In genomic region chr7:137656227-137656849, GRCh38 we compare ENCODE assay signal across 8 cellular contexts.
A peak's percentile ranks its signal among the peaks of the same experiment; 100 is the strongest.
DNase-seq lines count a peak whose midpoint lies in the region; ATAC-seq and TF ChIP-seq lines count a peak whose summit lies in the region.

No MANE protein-coding gene starts in this region.

- TF ChIP-seq CTCF in DND-41 (IDR thresholded peaks at IDR 0.05; ENCODE audit: borderline replicate concordance, extremely low read depth, low read length, poor library complexity, severe bottlenecking) (peak; percentile 77), RWPE1 (conservative IDR thresholded peaks at IDR 0.05; ENCODE audit: low read depth) (peak; percentile 92), parathyroid adenoma (IDR thresholded peaks at IDR 0.05) (peak; percentile 85)

- CTCF ChIA-PET in RWPE1 (lab: Yijun Ruan, JAX): interaction anchor here (1.0 to 1.5 kb wide), 3 partner anchors 11 to 244 kb away, joined by 3 to 5 read pairs (median 4); no protein-coding TSS in a partner anchor

- H3K27ac ChIP-seq in DND-41 (ENCODE audit: low read length): no peak overlapping the region
- H3K27ac ChIP-seq in RWPE1: no peak overlapping the region
- H3K27ac ChIP-seq in parathyroid adenoma: no peak overlapping the region
- peak overlapping the region in 1 of 2 donors; percentile 60 for H3K27ac ChIP-seq in aorta (ENCODE audit: low read depth in 1 of 2, low read length in 2 of 2)

- H4K20me1 ChIP-seq in DND-41 (ENCODE audit: insufficient read depth, low read length): no peaks in the 10 kb centered on the region

- peaks cover 12% of the 10 kb centered on the region for H3K27me3 ChIP-seq in DND-41 (ENCODE audit: insufficient read depth, low read length, poor library complexity)
- no peaks in the 10 kb centered on the region for H3K27me3 ChIP-seq in parathyroid adenoma (ENCODE audit: control insufficient read depth, insufficient read depth, low read length)
- H3K27me3 ChIP-seq in aorta (ENCODE audit: control insufficient read depth in 1 of 2, insufficient read depth in 2 of 2, low read length in 1 of 2): no peaks in the 10 kb centered on the region

- no peak overlapping the region for H3K4me2 ChIP-seq in DND-41 (ENCODE audit: insufficient read depth, low read length)
- H3K4me2 ChIP-seq in parathyroid adenoma (ENCODE audit: low read length): no peak overlapping the region

- no peaks in the 10 kb centered on the region for H3K9me3 ChIP-seq in DND-41 (ENCODE audit: insufficient read depth, low read length, severe bottlenecking)
- no peaks in the 10 kb centered on the region for H3K9me3 ChIP-seq in parathyroid adenoma (ENCODE audit: control insufficient read depth, low read length)
- no peaks in the 10 kb centered on the region for H3K9me3 ChIP-seq in aorta (ENCODE audit: control insufficient read depth, low read length)

- POLR2A ChIA-PET in RWPE1 (lab: Yijun Ruan, JAX; ENCODE audit: low non-redundant PET): no interaction called here

- H3K36me3 ChIP-seq in DND-41 (ENCODE audit: insufficient read depth, low read length) (no peaks in the 10 kb centered on the region), parathyroid adenoma (ENCODE audit: control insufficient read depth, insufficient read depth, low read length) (no peaks in the 10 kb centered on the region), aorta (ENCODE audit: control insufficient read depth in 1 of 2, insufficient read depth in 2 of 2, low read length in 1 of 2) (no peaks in the 10 kb centered on the region)

- H3K9ac ChIP-seq in DND-41 (ENCODE audit: low read depth, low read length) (no peak overlapping the region), parathyroid adenoma (no peak overlapping the region)

- intact Hi-C loops in aorta (cut with DNase I): loop anchor here (1.0 to 2.0 kb wide), 3 partner anchors 242 to 352 kb away; no protein-coding TSS in a partner anchor

- H2AFZ ChIP-seq in DND-41 (ENCODE audit: low read depth, low read length) (no peak overlapping the region), parathyroid adenoma (peak overlapping the region; percentile 30)

- H3K4me1 ChIP-seq in DND-41 (ENCODE audit: insufficient read depth, low read length) (no peaks in the 10 kb centered on the region), parathyroid adenoma (no peaks in the 10 kb centered on the region), aorta (ENCODE audit: control insufficient read depth in 1 of 2, insufficient read depth in 2 of 2, low read length in 2 of 2) (no peaks in the 10 kb centered on the region)

- peak; percentile 79 for ATAC-seq in DND-41 (ENCODE audit: insufficient read depth, low read depth)
- peak; percentile 83 for ATAC-seq in aorta (ENCODE audit: low FRiP score)

- DNase-seq in DND-41: peak; percentile 68
- DNase-seq in GOT3 (lab: John Stamatoyannopoulos, UW): peak; percentile 9
- peak; percentile 75 for DNase-seq in M059J (ENCODE audit: low read depth)
- peak; percentile 37 for DNase-seq in RWPE1 (ENCODE audit: low spot score)
- DNase-seq in activated naive CD4-positive, alpha-beta T cell (lab: John Stamatoyannopoulos, UW): peak in 3 of 4 experiments; percentile 3 to 8 (median 4)
- DNase-seq in glomerular endothelial cell (ENCODE audit: extremely low read depth, low read depth, low spot score): peak; percentile 77
- peak; percentile 88 to 92 for DNase-seq in aorta

- WGBS in aorta, 2 donors: 4 to 5% methylated on average over 8 of the region's 8 CpGs

- no peak overlapping the region for H3K4me3 ChIP-seq in DND-41 (ENCODE audit: low read depth in 1 of 2, low read length in 2 of 2)
- H3K4me3 ChIP-seq in parathyroid adenoma (ENCODE audit: low read depth, low read length): no peak overlapping the region
- H3K4me3 ChIP-seq in aorta (ENCODE audit: low read length in 2 of 2): no peak overlapping the region

- H3K79me2 ChIP-seq in DND-41 (ENCODE audit: insufficient read depth, low read length) (no peaks in the 10 kb centered on the region), parathyroid adenoma (no peaks in the 10 kb centered on the region)

Comparison
In these comparisons a context has a peak if more than half of its experiments do, and no peak if none do; other contexts are left out.
1. DNase-seq: peak in every context shown above with its lines; median percentile 90 in aorta; 77 in glomerular endothelial cell; 75 in M059J; 68 in DND-41; 37 in RWPE1; 9 in GOT3; 4 in activated naive CD4-positive, alpha-beta T cell.